1 cellular context compared by ENCODE assay signal in genomic region chr5:74040811-74041491, GRCh38.
TF ChIP-seq lines count a peak whose summit lies in the region.

No MANE protein-coding gene starts in this region.

TF ChIP-seq in GM23338, 12 proteins besides CTCF, POLR2A, EP300 and RAD21 (continued from another document):
- TF ChIP-seq ZNF462 (CRISPR knock-in tag; IDR thresholded peaks at IDR 0.05): no peak
- TF ChIP-seq EZH2phosphoT487 (IDR thresholded peaks at IDR 0.05; ENCODE audit: unreplicated experiment): no peak
- TF ChIP-seq ETS1 (IDR thresholded peaks at IDR 0.05): no peak
- TF ChIP-seq NANOG (IDR thresholded peaks at IDR 0.05; ENCODE audit: borderline replicate concordance): no peak
- TF ChIP-seq REST (IDR thresholded peaks at IDR 0.05; ENCODE audit: unreplicated experiment): no peak
